Comparison of ENCODE assay signal across 26 cellular contexts in the genomic region with DNA sequence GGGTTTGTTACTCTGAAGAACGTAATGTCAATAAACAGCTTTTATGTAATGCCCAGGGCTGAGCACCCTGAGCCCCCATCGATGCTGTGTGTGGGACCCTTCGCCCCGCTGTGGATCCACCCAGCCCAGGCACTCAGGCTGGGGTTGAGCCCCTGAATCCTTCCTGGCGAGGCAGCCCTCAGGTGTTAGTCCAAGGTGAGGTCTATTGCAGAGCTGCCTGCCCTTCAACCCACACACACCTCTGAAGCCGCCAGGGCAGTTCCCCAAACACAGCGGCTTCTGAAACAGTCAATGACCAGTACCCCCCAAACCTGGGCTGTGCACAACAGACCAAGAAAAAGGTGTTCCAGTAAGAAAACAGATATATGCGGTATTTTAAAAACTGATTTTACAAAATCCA. TPM values are rescaled to one million over a fixed set of nuclear protein-coding genes. Genes with fewer than 3 reads are reported as not detected.
DNase-seq lines count a peak whose midpoint lies in the region; ATAC-seq and TF ChIP-seq lines count a peak whose summit lies in the region.
"Had no signal": no experiment of that assay in that cellular context is flagged by ENCODE, and none has a peak within 500 bp of the region (broad histone marks: within the 10 kb centered on the region; RNA-seq: fewer than 3 reads in every experiment).

No MANE protein-coding gene starts in this region.

- peaks cover 26% of the 10 kb centered on the region for H3K4me1 ChIP-seq in osteoblast (ENCODE audit: insufficient read depth, low read length)

- peaks cover 43% of the 10 kb centered on the region for H3K36me3 ChIP-seq in osteoblast (ENCODE audit: insufficient read depth, low read length)

- ATAC-seq in activated T-cell treated with anti-CD3 and anti-CD28 coated beads, Interleukin-2, amount 50 U/mL, for 4 hours: no peak
- ATAC-seq in HG02623 (IDR thresholded peaks at IDR 0.05; ENCODE audit: unreplicated experiment): no peak
- ATAC-seq: body of pancreas, left lobe of liver had no signal

- H3K4me3 ChIP-seq in osteoblast (ENCODE audit: insufficient read depth, low read length): no peak overlapping the region
- H3K4me3 ChIP-seq: body of pancreas, PC-9, skin epidermis, transverse colon had no signal

- peak overlapping the region; percentile 17 to 88 (median 83) for H3K27ac Mint-ChIP-seq in IgD-negative memory B cell
- no peak overlapping the region for H3K27ac Mint-ChIP-seq in activated T-helper 2 cell treated with anti-CD3 and anti-CD28 coated beads, Interferon-gamma antibody, Interleukin-2, Interleukin-4, amounts not matched to agents 10 μg/mL and 5 μg/mL and 100 μg/mL, durations not matched to agents 14 hours and 24 hours and 36 hours
- no peak overlapping the region for H3K27ac Mint-ChIP-seq in activated CD4-positive, alpha-beta memory T cell treated with anti-CD3 and anti-CD28 coated beads for 36 hours
- H3K27ac Mint-ChIP-seq: HFFc6 had no signal

- intact Hi-C loops in activated T-helper 2 cell treated with anti-CD3 and anti-CD28 coated beads, Interferon-gamma antibody, Interleukin-2, Interleukin-4, amounts not matched to agents 10 μg/mL and 5 μg/mL and 100 μg/mL, durations not matched to agents 14 hours and 24 hours and 36 hours (cut with micrococcal nuclease): no loop called here
- intact Hi-C loops in activated CD4-positive, alpha-beta memory T cell treated with anti-CD3 and anti-CD28 coated beads for 36 hours (cut with micrococcal nuclease): no loop called here

- H3K27me3 ChIP-seq in osteoblast (ENCODE audit: insufficient read depth, low read length): no peaks in the 10 kb centered on the region
- H3K27me3 ChIP-seq: body of pancreas had no signal

- peaks cover 67% of the 10 kb centered on the region for H4K20me1 ChIP-seq in osteoblast (ENCODE audit: insufficient read depth, low read length)

- H3K79me2 ChIP-seq in osteoblast (ENCODE audit: insufficient read depth, low read length): peaks cover 40% of the 10 kb centered on the region

- peaks cover 31% of the 10 kb centered on the region for H3K36me3 Mint-ChIP-seq in activated T-cell treated with anti-CD3 and anti-CD28 coated beads, Interleukin-2, amount 50 U/mL, for 4 hours (ENCODE audit: insufficient read depth)
- peaks cover 3% of the 10 kb centered on the region for H3K36me3 Mint-ChIP-seq in IgD-negative memory B cell
- H3K36me3 Mint-ChIP-seq in activated T-helper 2 cell treated with anti-CD3 and anti-CD28 coated beads, Interferon-gamma antibody, Interleukin-2, Interleukin-4, amounts not matched to agents 10 μg/mL and 5 μg/mL and 100 μg/mL, durations not matched to agents 14 hours and 24 hours and 36 hours (ENCODE audit: low read depth): peaks cover 40% of the 10 kb centered on the region
- H3K36me3 Mint-ChIP-seq in activated CD4-positive, alpha-beta memory T cell treated with anti-CD3 and anti-CD28 coated beads for 36 hours: peaks cover 34% of the 10 kb centered on the region

- H3K4me1 Mint-ChIP-seq in activated T-cell treated with anti-CD3 and anti-CD28 coated beads, Interleukin-2, amount 50 U/mL, for 4 hours (ENCODE audit: low read depth): peaks cover 22% of the 10 kb centered on the region
- H3K4me1 Mint-ChIP-seq in IgD-negative memory B cell: peaks cover 11 to 24% (median 17%) of the 10 kb centered on the region in 3 donors
- H3K4me1 Mint-ChIP-seq in activated T-helper 2 cell treated with anti-CD3 and anti-CD28 coated beads, Interferon-gamma antibody, Interleukin-2, Interleukin-4, amounts not matched to agents 10 μg/mL and 5 μg/mL and 100 μg/mL, durations not matched to agents 14 hours and 24 hours and 36 hours (ENCODE audit: low read depth): peaks cover 11% of the 10 kb centered on the region
- peaks cover 28% of the 10 kb centered on the region for H3K4me1 Mint-ChIP-seq in activated CD4-positive, alpha-beta memory T cell treated with anti-CD3 and anti-CD28 coated beads for 36 hours (ENCODE audit: low read depth)

- no peaks in the 10 kb centered on the region for H3K9me3 Mint-ChIP-seq in activated T-cell treated with anti-CD3 and anti-CD28 coated beads, Interleukin-2, amount 50 U/mL, for 4 hours
- no peaks in the 10 kb centered on the region for H3K9me3 Mint-ChIP-seq in IgD-negative memory B cell
- no peaks in the 10 kb centered on the region for H3K9me3 Mint-ChIP-seq in activated T-helper 2 cell treated with anti-CD3 and anti-CD28 coated beads, Interferon-gamma antibody, Interleukin-2, Interleukin-4, amounts not matched to agents 10 μg/mL and 5 μg/mL and 100 μg/mL, durations not matched to agents 14 hours and 24 hours and 36 hours
- no peaks in the 10 kb centered on the region for H3K9me3 Mint-ChIP-seq in activated CD4-positive, alpha-beta memory T cell treated with anti-CD3 and anti-CD28 coated beads for 36 hours

- no peaks in the 10 kb centered on the region for H3K27me3 Mint-ChIP-seq in activated T-cell treated with anti-CD3 and anti-CD28 coated beads, Interleukin-2, amount 50 U/mL, for 4 hours (ENCODE audit: low read depth)
- H3K27me3 Mint-ChIP-seq in IgD-negative memory B cell: no peaks in the 10 kb centered on the region
- no peaks in the 10 kb centered on the region for H3K27me3 Mint-ChIP-seq in activated T-helper 2 cell treated with anti-CD3 and anti-CD28 coated beads, Interferon-gamma antibody, Interleukin-2, Interleukin-4, amounts not matched to agents 10 μg/mL and 5 μg/mL and 100 μg/mL, durations not matched to agents 14 hours and 24 hours and 36 hours (ENCODE audit: low read depth)
- no peaks in the 10 kb centered on the region for H3K27me3 Mint-ChIP-seq in activated CD4-positive, alpha-beta memory T cell treated with anti-CD3 and anti-CD28 coated beads for 36 hours
- H3K27me3 Mint-ChIP-seq: B cell had no signal

- H3K27ac ChIP-seq in osteoblast (ENCODE audit: low read depth, low read length): no peak overlapping the region
- H3K27ac ChIP-seq: body of pancreas, PC-9, skin epidermis, transverse colon had no signal

- POLR2A ChIA-PET in activated CD4-positive, alpha-beta memory T cell treated with anti-CD3 and anti-CD28 coated beads for 36 hours (lab: Charles Lee): no interaction called here

- CTCF ChIA-PET in activated CD4-positive, alpha-beta memory T cell treated with anti-CD3 and anti-CD28 coated beads for 36 hours (lab: Charles Lee): no interaction called here

- no peak overlapping the region for H2AFZ ChIP-seq in osteoblast (ENCODE audit: low read length)
- H2AFZ ChIP-seq: PC-9 had no signal

- no peak for DNase-seq in activated T-cell treated with anti-CD3 and anti-CD28 coated beads, Interleukin-2, amount 50 U/mL, for 4 hours
- no peak for DNase-seq in activated T-cell treated with anti-CD3 and anti-CD28 coated beads, Interleukin-2, amount 50 U/mL, for 48 hours
- DNase-seq in activated T-helper 2 cell treated with anti-CD3 and anti-CD28 coated beads, Interferon-gamma antibody, Interleukin-2, Interleukin-4, amounts not matched to agents 10 μg/mL and 5 μg/mL and 100 μg/mL, durations not matched to agents 14 hours and 24 hours and 36 hours (ENCODE audit: low spot score): no peak
- peak; percentile 71 for DNase-seq in osteoblast (ENCODE audit: insufficient read length, low spot score, missing footprints)
- no peak for DNase-seq in stimulated activated CD4-positive, alpha-beta T cell treated with anti-CD3 and anti-CD28 coated beads, Interleukin-2, amount 100 ng/mL, for 24 hours
- no peak for DNase-seq in activated CD4-positive, alpha-beta memory T cell treated with anti-CD3 and anti-CD28 coated beads for 36 hours
- DNase-seq: activated CD4-positive, alpha-beta T cell treated with anti-CD3 and anti-CD28 coated beads, Interleukin-2, amount 50 U/mL, for 1 hour; body of pancreas; cerebellar nuclear complex; HFFc6; NCI-H1092 treated with DMSO at 0.1 percent for 48 hours; NCI-H2029; NCI-H526; NK-92 treated with Interleukin-12 subunit alpha and Interleukin-12 subunit beta, amount 100 ng/mL, for 24 hours; PC-9; SHP77; stimulated activated CD8-positive, alpha-beta memory T cell treated with anti-CD3 and anti-CD28 coated beads, Interleukin-4, amount 100 ng/mL, for 48 hours; T-helper 9 cell; transverse colon had no signal

- no peak overlapping the region for H3K4me2 ChIP-seq in osteoblast (ENCODE audit: insufficient read depth, low read length)

- peak overlapping the region; percentile 55 for H3K4me3 Mint-ChIP-seq in activated T-cell treated with anti-CD3 and anti-CD28 coated beads, Interleukin-2, amount 50 U/mL, for 4 hours
- H3K4me3 Mint-ChIP-seq in IgD-negative memory B cell: peak overlapping the region in 1 of 4 donors; percentile 64
- H3K4me3 Mint-ChIP-seq in activated T-helper 2 cell treated with anti-CD3 and anti-CD28 coated beads, Interferon-gamma antibody, Interleukin-2, Interleukin-4, amounts not matched to agents 10 μg/mL and 5 μg/mL and 100 μg/mL, durations not matched to agents 14 hours and 24 hours and 36 hours (ENCODE audit: low read depth): peak overlapping the region; percentile 13
- H3K4me3 Mint-ChIP-seq in activated CD4-positive, alpha-beta memory T cell treated with anti-CD3 and anti-CD28 coated beads for 36 hours: no peak overlapping the region
- H3K4me3 Mint-ChIP-seq: B cell, HFFc6 had no signal

- H3K9me3 ChIP-seq in osteoblast (ENCODE audit: low read depth, low read length): no peaks in the 10 kb centered on the region
- H3K9me3 ChIP-seq: body of pancreas, transverse colon had no signal

- no peak for TF ChIP-seq CTCF in osteoblast (IDR thresholded peaks at IDR 0.05; ENCODE audit: extremely low read depth, low read depth, low read length)

RNA-seq across cellular contexts. Expression of a gene that starts 11.6 kb away (rescaled TPM):
- under 1 TPM in 2 of 3 donors, not detected in 1; 0.16 to 0.18 TPM for total RNA-seq in activated T-cell treated with anti-CD3 and anti-CD28 coated beads, Interleukin-2, amount 50 U/mL, for 4 hours
- 0.90 TPM for polyA plus RNA-seq in IgD-negative memory B cell
- total RNA-seq in activated T-helper 2 cell treated with anti-CD3 and anti-CD28 coated beads, Interferon-gamma antibody, Interleukin-2, Interleukin-4, amounts not matched to agents 10 μg/mL and 5 μg/mL and 100 μg/mL, durations not matched to agents 14 hours and 24 hours and 36 hours: 3.1 and 3.4 TPM in 2 replicates
- not detected in 2 replicates for total RNA-seq in osteoblast
- not detected for total RNA-seq in activated CD4-positive, alpha-beta memory T cell treated with anti-CD3 and anti-CD28 coated beads for 36 hours
- total RNA-seq: HFFc6 had no signal

RNA-seq across cellular contexts. Expression of a gene that starts 18.8 kb away (rescaled TPM):
- 1 to 10 TPM in 2 of 3 donors, under 1 TPM in 1; 0.82 to 2.4 (median 2.1) TPM for total RNA-seq in activated T-cell treated with anti-CD3 and anti-CD28 coated beads, Interleukin-2, amount 50 U/mL, for 4 hours
- polyA plus RNA-seq in IgD-negative memory B cell: 68.0 TPM
- total RNA-seq in activated T-helper 2 cell treated with anti-CD3 and anti-CD28 coated beads, Interferon-gamma antibody, Interleukin-2, Interleukin-4, amounts not matched to agents 10 μg/mL and 5 μg/mL and 100 μg/mL, durations not matched to agents 14 hours and 24 hours and 36 hours: 1.2 and 1.7 TPM in 2 replicates
- total RNA-seq in osteoblast: not detected in 2 replicates
- total RNA-seq in activated CD4-positive, alpha-beta memory T cell treated with anti-CD3 and anti-CD28 coated beads for 36 hours: 1 to 10 TPM; 1.2 to 1.5 TPM
- total RNA-seq: HFFc6 had no signal

RNA-seq across cellular contexts. Expression of a gene that starts 24.3 kb away (rescaled TPM):
- total RNA-seq in activated T-cell treated with anti-CD3 and anti-CD28 coated beads, Interleukin-2, amount 50 U/mL, for 4 hours: not detected
- polyA plus RNA-seq in IgD-negative memory B cell: not detected
- not detected in 2 replicates for total RNA-seq in activated T-helper 2 cell treated with anti-CD3 and anti-CD28 coated beads, Interferon-gamma antibody, Interleukin-2, Interleukin-4, amounts not matched to agents 10 μg/mL and 5 μg/mL and 100 μg/mL, durations not matched to agents 14 hours and 24 hours and 36 hours
- not detected in 2 replicates for total RNA-seq in osteoblast
- not detected for total RNA-seq in activated CD4-positive, alpha-beta memory T cell treated with anti-CD3 and anti-CD28 coated beads for 36 hours
- total RNA-seq: B cell, body of pancreas, HFFc6, left lobe of liver, PC-9 had no signal

RNA-seq across cellular contexts. Expression of a gene that starts 34.1 kb away (rescaled TPM):
- total RNA-seq in activated T-cell treated with anti-CD3 and anti-CD28 coated beads, Interleukin-2, amount 50 U/mL, for 4 hours: not detected
- polyA plus RNA-seq in IgD-negative memory B cell: 0.44 TPM
- not detected in 2 replicates for total RNA-seq in activated T-helper 2 cell treated with anti-CD3 and anti-CD28 coated beads, Interferon-gamma antibody, Interleukin-2, Interleukin-4, amounts not matched to agents 10 μg/mL and 5 μg/mL and 100 μg/mL, durations not matched to agents 14 hours and 24 hours and 36 hours
- not detected in 2 replicates for total RNA-seq in osteoblast
- total RNA-seq in activated CD4-positive, alpha-beta memory T cell treated with anti-CD3 and anti-CD28 coated beads for 36 hours: not detected
- total RNA-seq: body of pancreas, HFFc6, left lobe of liver, omental fat pad, PC-9, transverse colon had no signal
- polyA plus RNA-seq: adipose tissue had no signal

RNA-seq across cellular contexts. Expression of a gene that starts 36.7 kb away (rescaled TPM):
- 10 to 100 TPM; 11.4 to 14.3 (median 11.7) TPM for total RNA-seq in activated T-cell treated with anti-CD3 and anti-CD28 coated beads, Interleukin-2, amount 50 U/mL, for 4 hours
- polyA plus RNA-seq in IgD-negative memory B cell: 42.0 TPM
- 38.3 and 40.5 TPM in 2 replicates for total RNA-seq in activated T-helper 2 cell treated with anti-CD3 and anti-CD28 coated beads, Interferon-gamma antibody, Interleukin-2, Interleukin-4, amounts not matched to agents 10 μg/mL and 5 μg/mL and 100 μg/mL, durations not matched to agents 14 hours and 24 hours and 36 hours
- total RNA-seq in osteoblast: 26.5 and 30.0 TPM in 2 replicates
- total RNA-seq in activated CD4-positive, alpha-beta memory T cell treated with anti-CD3 and anti-CD28 coated beads for 36 hours: 10 to 100 TPM; 16.3 to 16.8 TPM

Comparison
In these comparisons a context has a peak if more than half of its experiments do, and no peak if none do; other contexts are left out.
1. H3K27ac Mint-ChIP-seq: peak in IgD-negative memory B cell (3 of 3); none in activated T-helper 2 cell treated with anti-CD3 and anti-CD28 coated beads, Interferon-gamma antibody, Interleukin-2, Interleukin-4, amounts not matched to agents 10 μg/mL and 5 μg/mL and 100 μg/mL, durations not matched to agents 14 hours and 24 hours and 36 hours (single experiment) and activated CD4-positive, alpha-beta memory T cell treated with anti-CD3 and anti-CD28 coated beads for 36 hours (single experiment).